22 cellular contexts compared by ENCODE assay signal in the genomic region with DNA sequence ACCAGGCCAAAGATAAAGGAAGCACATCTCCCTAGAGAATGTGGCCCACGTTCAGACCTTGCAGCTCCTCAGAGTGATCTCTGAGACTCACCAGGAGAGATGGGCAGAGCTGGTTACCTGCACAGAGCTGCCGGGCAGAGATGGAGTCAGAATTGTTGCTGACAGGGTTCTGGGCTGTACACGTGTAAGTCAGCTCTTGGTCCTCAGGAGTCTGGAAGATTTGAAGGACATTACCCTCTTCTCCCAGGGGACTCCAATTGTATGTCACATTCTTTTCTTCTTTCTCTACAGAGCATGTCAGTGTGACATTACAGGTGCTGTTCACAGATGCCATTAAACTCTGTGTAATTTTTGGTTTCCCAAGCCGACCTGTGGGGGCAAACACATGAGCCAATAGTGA. TPM values are rescaled to one million over a fixed set of nuclear protein-coding genes. Genes with fewer than 3 reads are reported as not detected.
"Had no signal": no experiment of that assay in that cellular context is flagged by ENCODE, and none has a peak within 500 bp of the region (broad histone marks: within the 10 kb centered on the region; RNA-seq: fewer than 3 reads in every experiment).

No MANE protein-coding gene starts in this region.

- H3K9me3 Mint-ChIP-seq: activated naive CD8-positive, alpha-beta T cell treated with anti-CD3 and anti-CD28 coated beads, Interleukin-2, amount 10 ng/mL, durations not matched to agents 7 days and 5 days; activated T-cell treated with anti-CD3 and anti-CD28 coated beads, Interleukin-2, amount 50 U/mL, for 72 hours; nephron; stimulated activated naive CD8-positive, alpha-beta T cell treated with anti-CD3 and anti-CD28 coated beads, Interleukin-15, Interleukin-2, amounts not matched to agents 100 ng/mL and 50 ng/mL, for 24 hours had no signal

- H3K4me3 Mint-ChIP-seq: activated naive CD8-positive, alpha-beta T cell treated with anti-CD3 and anti-CD28 coated beads, Interleukin-2, amount 10 ng/mL, durations not matched to agents 7 days and 5 days; activated T-cell treated with anti-CD3 and anti-CD28 coated beads, Interleukin-2, amount 50 U/mL, for 72 hours; nephron; stimulated activated naive CD8-positive, alpha-beta T cell treated with anti-CD3 and anti-CD28 coated beads, Interleukin-15, Interleukin-2, amounts not matched to agents 100 ng/mL and 50 ng/mL, for 24 hours had no signal

- H3K4me1 Mint-ChIP-seq: nephron had no signal

- ATAC-seq: activated CD4-positive, CD25-positive, alpha-beta regulatory T cell treated with anti-CD3 and anti-CD28 coated beads, Interleukin-2, amount 50 U/mL, for 24 hours; activated T-cell treated with anti-CD3 and anti-CD28 coated beads, Interleukin-2, amount 50 U/mL, for 72 hours; foreskin keratinocyte; mucosa of descending colon had no signal

- H3K27me3 Mint-ChIP-seq: activated naive CD8-positive, alpha-beta T cell treated with anti-CD3 and anti-CD28 coated beads, Interleukin-2, amount 10 ng/mL, durations not matched to agents 7 days and 5 days; stimulated activated naive CD8-positive, alpha-beta T cell treated with anti-CD3 and anti-CD28 coated beads, Interleukin-15, Interleukin-2, amounts not matched to agents 100 ng/mL and 50 ng/mL, for 24 hours had no signal

- H3K27ac Mint-ChIP-seq: activated naive CD8-positive, alpha-beta T cell treated with anti-CD3 and anti-CD28 coated beads, Interleukin-2, amount 10 ng/mL, durations not matched to agents 7 days and 5 days; activated T-cell treated with anti-CD3 and anti-CD28 coated beads, Interleukin-2, amount 50 U/mL, for 72 hours; nephron had no signal

- H3K27me3 ChIP-seq: brain microvascular endothelial cell, right atrium auricular region, suprapubic skin had no signal

- DNase-seq: activated CD4-positive, alpha-beta T cell treated with anti-CD3 and anti-CD28 coated beads, Interleukin-2, amount 50 U/mL, for 1 hour; activated gamma-delta T cell; activated naive CD8-positive, alpha-beta T cell treated with anti-CD3 and anti-CD28 coated beads, Interleukin-2, amount 10 ng/mL, durations not matched to agents 7 days and 5 days; activated T-cell treated with anti-CD3 and anti-CD28 coated beads, Interleukin-2, amount 50 U/mL, for 72 hours; anterior cingulate cortex; brain microvascular endothelial cell; cerebellar nuclear complex; effector CD8-positive, alpha-beta T cell; foreskin keratinocyte; glutamatergic neuron; left ventricle myocardium inferior; mucosa of descending colon; nucleus accumbens; stimulated activated CD4-positive, alpha-beta T cell treated with anti-CD3 and anti-CD28 coated beads, Interleukin-4, amount 100 ng/mL, for 24 hours; trophoblast cell had no signal

- H3K4me3 ChIP-seq: left ventricle myocardium inferior, mucosa of descending colon, right atrium auricular region, skin epidermis, suprapubic skin had no signal

- H3K9me3 ChIP-seq: mucosa of descending colon, right atrium auricular region, suprapubic skin had no signal

- H3K36me3 ChIP-seq: brain microvascular endothelial cell, left ventricle myocardium inferior, right atrium auricular region, suprapubic skin had no signal

RNA-seq across cellular contexts. Expression of gene CD84, which starts 25.5 kb away (rescaled TPM):
- total RNA-seq: foreskin keratinocyte, kidney epithelial cell had no signal
- polyA plus RNA-seq: foreskin keratinocyte had no signal

RNA-seq across cellular contexts. Expression of gene SLAMF6, which starts 30.7 kb away (rescaled TPM):
- total RNA-seq: foreskin keratinocyte, kidney epithelial cell had no signal
- polyA plus RNA-seq: foreskin keratinocyte had no signal
